Comparison of ENCODE assay signal across 23 cellular contexts in genomic region chr13:53732664-53733063, GRCh38.
DNase-seq lines count a peak whose midpoint lies in the region; ATAC-seq, FAIRE-seq and TF ChIP-seq lines count a peak whose summit lies in the region.
"Had no signal": no experiment of that assay in that cellular context is flagged by ENCODE, and none has a peak within 500 bp of the region (broad histone marks: within the 10 kb centered on the region; RNA-seq: fewer than 3 reads in every experiment).

No MANE protein-coding gene starts in this region.

- no peak for FAIRE-seq in pancreas (lab: Jason Lieb, UNC)
- FAIRE-seq: A204.1, G401.6, GM12891, GM19239 had no signal

- H3K27ac ChIP-seq in body of pancreas (no peak overlapping the region), pancreas (no peak overlapping the region), lower lobe of right lung (no peak overlapping the region)
- H3K27ac ChIP-seq: BLaER1 had no signal

- no peak for TF ChIP-seq CTCF in body of pancreas (IDR thresholded peaks at IDR 0.05)
- TF ChIP-seq CTCF in pancreas (IDR thresholded peaks at IDR 0.05) = no peak
- no peak for TF ChIP-seq CTCF in lower lobe of right lung (IDR thresholded peaks at IDR 0.05)

- H3K9me3 ChIP-seq in body of pancreas = no peaks in the 10 kb centered on the region
- no peaks in the 10 kb centered on the region for H3K9me3 ChIP-seq in pancreas
- no peaks in the 10 kb centered on the region for H3K9me3 ChIP-seq in lower lobe of right lung
- H3K9me3 ChIP-seq: BE2C, BLaER1, Caco-2 had no signal

- no peaks in the 10 kb centered on the region for H3K36me3 ChIP-seq in body of pancreas (replicated peaks in 1 of 2; ENCODE audit: insufficient read depth in 1 of 2, low read depth in 2 of 2)
- H3K36me3 ChIP-seq in pancreas = no peaks in the 10 kb centered on the region
- no peaks in the 10 kb centered on the region for H3K36me3 ChIP-seq in lower lobe of right lung
- H3K36me3 ChIP-seq: BE2C, BLaER1 had no signal

- peak; percentile 65 for DNase-seq in DMS53 treated with DMSO at 0.1 percent for 48 hours (lab: John Stamatoyannopoulos, UW; ENCODE audit: unreplicated experiment)
- DNase-seq in body of pancreas = peak; percentile 2 to 25 (median 15)
- DNase-seq in pancreas = peak in 2 of 6 donors; percentile 6 to 15
- DNase-seq in NOMO-1 (lab: John Stamatoyannopoulos, UW; ENCODE audit: unreplicated experiment in 2 of 2) = no peak
- no peak for DNase-seq in COLO668 (lab: John Stamatoyannopoulos, UW; ENCODE audit: unreplicated experiment)
- DNase-seq in lower lobe of right lung = no peak
- DNase-seq: 8988T; ACHN; BE2C; C1 segment of cervical spinal cord; Caco-2; Calu3; CD4-positive, alpha-beta memory T cell; CD4-positive, CD25-positive, alpha-beta regulatory T cell; CD8-positive, alpha-beta memory T cell; DMS79 treated with DMSO at 0.1 percent for 48 hours; GF-D8 had no signal

- H3K4me1 ChIP-seq in body of pancreas (no peaks in the 10 kb centered on the region), pancreas (no peaks in the 10 kb centered on the region), lower lobe of right lung (no peaks in the 10 kb centered on the region)
- H3K4me1 ChIP-seq: BE2C, BLaER1 had no signal

- no peak overlapping the region for H3K4me3 ChIP-seq in body of pancreas
- no peak overlapping the region for H3K4me3 ChIP-seq in pancreas
- H3K4me3 ChIP-seq in lower lobe of right lung = no peak overlapping the region
- H3K4me3 ChIP-seq: BLaER1 had no signal

- intact Hi-C loops in body of pancreas (cut with DNase I) (no loop called here), pancreas (cut with DNase I) (no loop called here), lower lobe of right lung (cut with DNase I) (no loop called here)

- no peak for TF ChIP-seq POLR2A in body of pancreas (IDR thresholded peaks at IDR 0.05)

- 30 to 49% methylated on average over 3 of the region's 3 CpGs for WGBS in body of pancreas, 2 donors
- 32 to 36% methylated on average over 3 of the region's 3 CpGs for WGBS in pancreas, 2 donors

- H3K27me3 ChIP-seq in body of pancreas (no peaks in the 10 kb centered on the region), pancreas (no peaks in the 10 kb centered on the region), lower lobe of right lung (ENCODE audit: low read depth) (no peaks in the 10 kb centered on the region)
- H3K27me3 ChIP-seq: BE2C, BLaER1 had no signal

- ATAC-seq in body of pancreas (peak; percentile 79), pancreas (peak; percentile 75 to 86 (median 84)), lower lobe of right lung (no peak), HG02885 (IDR thresholded peaks at IDR 0.05; ENCODE audit: poor library complexity, unreplicated experiment) (no peak)

Comparison
In these comparisons a context has a peak if more than half of its experiments do, and no peak if none do; other contexts are left out.
1. DNase-seq: peak in DMS53 treated with DMSO at 0.1 percent for 48 hours (single experiment) and body of pancreas (4 of 4); none in NOMO-1 (0 of 2), COLO668 (single experiment) and lower lobe of right lung (single experiment).
2. ATAC-seq: peak in body of pancreas (single experiment) and pancreas (4 of 4); none in lower lobe of right lung (0 of 2) and HG02885 (single experiment).